ENCODE assay signal across 8 cellular contexts in the genomic region with DNA sequence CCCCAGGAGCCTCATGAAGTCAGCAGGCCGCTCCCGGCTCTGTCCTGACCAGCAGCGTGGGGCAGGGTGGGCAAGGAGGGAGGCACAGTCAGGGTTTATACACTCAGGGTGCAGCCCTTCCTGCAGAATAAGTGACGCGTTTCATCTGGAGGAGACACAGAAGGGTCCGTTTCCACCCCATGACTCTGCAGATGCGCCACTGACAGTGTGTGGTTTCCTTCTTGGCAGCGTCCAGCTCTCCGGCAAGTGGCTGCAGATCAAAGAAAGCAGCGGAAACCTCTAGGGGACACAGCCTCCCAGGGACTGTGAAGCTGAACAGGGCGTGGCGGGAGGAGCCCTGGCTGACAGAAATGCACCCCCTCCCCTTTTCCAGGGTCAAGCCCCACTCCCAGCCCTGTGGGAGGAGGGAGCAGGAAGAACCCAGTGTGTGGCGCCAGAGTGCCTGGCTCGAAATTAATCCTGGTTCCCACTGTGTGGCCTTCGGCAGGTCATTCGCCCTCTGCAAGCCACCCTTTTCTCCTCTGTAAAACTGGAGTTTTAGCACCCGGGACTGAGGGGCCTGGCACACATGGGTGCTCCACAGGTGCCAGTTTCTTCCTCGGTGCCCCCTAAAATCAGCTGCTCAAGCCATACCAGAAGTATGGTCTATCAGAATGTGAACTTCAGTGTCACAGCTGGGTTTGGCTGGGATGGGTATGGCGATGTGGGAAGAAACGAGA. TPM values are rescaled to one million over a fixed set of nuclear protein-coding genes. Genes with fewer than 3 reads are reported as not detected.
DNase-seq lines count a peak whose midpoint lies in the region; FAIRE-seq and TF ChIP-seq lines count a peak whose summit lies in the region.

No MANE protein-coding gene starts in this region.

- BruUV-seq in endothelial cell of umbilical vein (replicated peaks; lab: Mats Ljungman, UMichigan): no TSS peak

- no peaks in the 10 kb centered on the region for H4K20me1 ChIP-seq in endothelial cell of umbilical vein (replicated peaks; ENCODE audit: control insufficient read depth, extremely low read depth, insufficient read depth, low read length)

- H3K79me2 ChIP-seq in endothelial cell of umbilical vein (ENCODE audit: control insufficient read depth, insufficient read depth, low read length): no peaks in the 10 kb centered on the region

- H3K4me3 ChIP-seq in endothelial cell of umbilical vein (replicated peaks in 1 of 3; ENCODE audit: insufficient read depth in 1 of 3, low read depth in 1 of 3, low read length in 3 of 3) (no peak overlapping the region), mucosa of rectum (ENCODE audit: low read length in 2 of 2) (peak overlapping the region; percentile 42 to 44)

- H3K4me2 ChIP-seq in endothelial cell of umbilical vein (ENCODE audit: insufficient read depth, low read length): no peak overlapping the region

- no peak for FAIRE-seq in endothelial cell of umbilical vein (lab: Jason Lieb, UNC)

- H3K4me1 ChIP-seq in endothelial cell of umbilical vein (ENCODE audit: control insufficient read depth, extremely low read depth, insufficient read depth, low read length) (no peaks in the 10 kb centered on the region), mucosa of rectum (ENCODE audit: control insufficient read depth in 2 of 2, insufficient read depth in 2 of 2, low read length in 2 of 2) (peaks cover 19 to 20% of the 10 kb centered on the region in 2 donors)

- DNase-seq in activated gamma-delta T cell treated with Interleukin-2 at 50 U/mL for 16 hours: peak; percentile 40
- DNase-seq in activated gamma-delta T cell (lab: John Stamatoyannopoulos, UW): no peak
- DNase-seq in SW480 (ENCODE audit: low spot score): peak; percentile 69
- DNase-seq in endothelial cell of umbilical vein (ENCODE audit: low read depth, low spot score): no peak
- DNase-seq in effector CD8-positive, alpha-beta T cell (lab: John Stamatoyannopoulos, UW): no peak
- no peak for DNase-seq in amniotic stem cell (lab: John Stamatoyannopoulos, UW)
- no peak for DNase-seq in NCI-H345 treated with DMSO at 0.1 percent for 48 hours (lab: John Stamatoyannopoulos, UW; ENCODE audit: unreplicated experiment)

- no peak overlapping the region for H3K27ac ChIP-seq in endothelial cell of umbilical vein (ENCODE audit: insufficient read depth, low read depth, low read length)
- H3K27ac ChIP-seq in mucosa of rectum (ENCODE audit: low read depth in 2 of 2, low read length in 2 of 2): peak overlapping the region; percentile 52 to 80

- POLR2A ChIA-PET in endothelial cell of umbilical vein (lab: Charles Lee): no interaction called here

- H3K27me3 ChIP-seq in endothelial cell of umbilical vein (ENCODE audit: control insufficient read depth in 2 of 2, insufficient read depth in 2 of 2, low read length in 2 of 2) (no peaks in the 10 kb centered on the region), mucosa of rectum (ENCODE audit: control insufficient read depth in 2 of 2, insufficient read depth in 2 of 2, low read length in 2 of 2) (no peaks in the 10 kb centered on the region)

- no peak for TF ChIP-seq POLR2A in endothelial cell of umbilical vein (IDR thresholded peaks at IDR 0.05; ENCODE audit: low read depth, low read length)

- intact Hi-C loops in endothelial cell of umbilical vein (cut with micrococcal nuclease): no loop called here

- H3K36me3 ChIP-seq in endothelial cell of umbilical vein (ENCODE audit: control insufficient read depth in 2 of 2, extremely low read depth in 1 of 2, insufficient read depth in 2 of 2, low read length in 2 of 2) (no peaks in the 10 kb centered on the region), mucosa of rectum (ENCODE audit: control insufficient read depth in 2 of 2, insufficient read depth in 2 of 2, low read length in 2 of 2) (no peaks in the 10 kb centered on the region)

- no peaks in the 10 kb centered on the region for H3K9me3 ChIP-seq in endothelial cell of umbilical vein (replicated peaks; ENCODE audit: control insufficient read depth, insufficient read depth, low read length)
- no peaks in the 10 kb centered on the region for H3K9me3 ChIP-seq in mucosa of rectum (ENCODE audit: control insufficient read depth in 2 of 2, low read length in 2 of 2)

- H3K9me1 ChIP-seq in endothelial cell of umbilical vein (replicated peaks; ENCODE audit: control insufficient read depth, extremely low read depth, insufficient read depth, low read length): no peaks in the 10 kb centered on the region

- CTCF ChIA-PET in endothelial cell of umbilical vein (lab: Charles Lee): interaction anchor here (1.0 to 2.0 kb wide), 7 partner anchors 9 to 179 kb away, joined by 3 to 5 read pairs (median 3); a partner anchor contains a TSS

- dilution Hi-C loops in endothelial cell of umbilical vein (cut with MboI; ENCODE audit: extremely low pct_ligation_motif_present, low sequenced_read_pairs): no loop called here

- TF ChIP-seq CTCF in endothelial cell of umbilical vein (IDR thresholded peaks at IDR 0.05; ENCODE audit: extremely low read depth in 1 of 2, insufficient read depth in 1 of 2, low read depth in 1 of 2, low read length in 2 of 2): no peak

- peak overlapping the region; percentile 44 for H2AFZ ChIP-seq in endothelial cell of umbilical vein (ENCODE audit: low read depth, low read length)

- H3K9ac ChIP-seq in endothelial cell of umbilical vein (replicated peaks; ENCODE audit: extremely low read depth, insufficient read depth, low read length): no peak overlapping the region
- peak overlapping the region; percentile 32 to 42 for H3K9ac ChIP-seq in mucosa of rectum (ENCODE audit: low read depth in 1 of 2, low read length in 2 of 2)

TF ChIP-seq in endothelial cell of umbilical vein, 7 proteins besides CTCF, POLR2A, EP300 and RAD21:
- TF ChIP-seq, protein P1, sequence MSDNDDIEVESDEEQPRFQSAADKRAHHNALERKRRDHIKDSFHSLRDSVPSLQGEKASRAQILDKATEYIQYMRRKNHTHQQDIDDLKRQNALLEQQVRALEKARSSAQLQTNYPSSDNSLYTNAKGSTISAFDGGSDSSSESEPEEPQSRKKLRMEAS (IDR thresholded peaks at IDR 0.05; ENCODE audit: insufficient read depth, insufficient read length): no peak
- TF ChIP-seq JUN (IDR thresholded peaks at IDR 0.05; ENCODE audit: borderline replicate concordance, insufficient read depth, insufficient read length, low read depth): no peak
- no peak for TF ChIP-seq GATA2 (IDR thresholded peaks at IDR 0.05; ENCODE audit: insufficient read depth, insufficient read length, low read depth, low read length)
- no peak for TF ChIP-seq MYC (IDR thresholded peaks at IDR 0.05; ENCODE audit: low read depth, low read length)
- TF ChIP-seq FOS (IDR thresholded peaks at IDR 0.05; ENCODE audit: borderline replicate concordance, insufficient read depth, low read length): no peak
- no peak for TF ChIP-seq EZH2 (IDR thresholded peaks at IDR 0.05; ENCODE audit: borderline replicate concordance, low read depth, low read length, severe bottlenecking)
- TF ChIP-seq POLR2AphosphoS5 (IDR thresholded peaks at IDR 0.05; ENCODE audit: insufficient read depth, low read depth, low read length): no peak

RNA-seq across cellular contexts. Expression of a gene that starts 17.3 kb away (rescaled TPM):
- total RNA-seq in endothelial cell of umbilical vein: 23.3 and 24.8 TPM in 2 replicates
- polyA plus RNA-seq in endothelial cell of umbilical vein: 22.2 and 23.7 TPM in 2 replicates
- 23.4 and 23.9 TPM in 2 replicates for polyA plus RNA-seq in endothelial cell of umbilical vein (2011; cell fraction: cytosol; rRNA removed)
- polyA plus RNA-seq in endothelial cell of umbilical vein (2011; cell fraction: nucleus; rRNA removed): 25.6 and 30.0 TPM in 2 replicates
- 21.0 and 23.3 TPM in 2 replicates for polyA plus RNA-seq in endothelial cell of umbilical vein (2012)
- polyA minus RNA-seq in endothelial cell of umbilical vein: 28.1 and 29.0 TPM in 2 replicates
- polyA minus RNA-seq in endothelial cell of umbilical vein (2011; cell fraction: cytosol; rRNA and poly(A)+ RNA removed): 16.4 TPM
- polyA minus RNA-seq in endothelial cell of umbilical vein (2011; cell fraction: nucleus; rRNA and poly(A)+ RNA removed): 13.9 and 14.3 TPM in 2 replicates

Comparison
In these comparisons a context has a peak if more than half of its experiments do, and no peak if none do; other contexts are left out.
1. DNase-seq: peak in activated gamma-delta T cell treated with Interleukin-2 at 50 U/mL for 16 hours (single experiment) and SW480 (single experiment); none in activated gamma-delta T cell (single experiment), endothelial cell of umbilical vein (single experiment), effector CD8-positive, alpha-beta T cell (single experiment), amniotic stem cell (single experiment) and NCI-H345 treated with DMSO at 0.1 percent for 48 hours (single experiment).
2. H3K4me3 ChIP-seq: peak in mucosa of rectum (2 of 2); none in endothelial cell of umbilical vein (0 of 3).